23 cellular contexts compared by ENCODE assay signal in the genomic region with DNA sequence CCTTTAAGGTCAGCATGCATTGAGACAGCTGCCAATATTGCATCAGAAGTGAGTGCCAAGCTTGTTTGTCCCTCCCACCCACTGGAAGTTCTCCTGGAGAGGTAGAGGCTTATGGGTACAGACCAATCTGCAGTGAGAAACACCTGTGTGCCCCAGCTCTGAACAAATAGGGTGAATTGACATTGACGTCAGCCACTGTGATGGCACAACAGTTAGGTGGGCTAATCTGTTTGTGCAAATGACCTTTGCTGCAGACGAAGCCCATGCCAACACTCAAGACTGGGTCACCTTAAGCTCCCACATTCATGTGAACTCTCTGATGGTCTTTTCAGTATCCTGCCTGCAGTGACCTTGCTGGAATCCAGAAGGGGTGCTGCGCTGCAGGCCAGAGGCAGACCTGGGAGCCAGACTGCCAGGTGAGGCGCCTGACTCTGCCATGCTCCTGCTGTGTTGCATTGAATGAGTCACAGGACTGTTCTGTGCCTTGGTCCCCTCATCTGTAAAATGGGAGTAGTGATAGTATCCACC.
DNase-seq lines count a peak whose midpoint lies in the region; ATAC-seq, FAIRE-seq and TF ChIP-seq lines count a peak whose summit lies in the region.
"Had no signal": no experiment of that assay in that cellular context is flagged by ENCODE, and none has a peak within 500 bp of the region (broad histone marks: within the 10 kb centered on the region; RNA-seq: fewer than 3 reads in every experiment).

No MANE protein-coding gene starts in this region.

- H3K9ac ChIP-seq in HepG2 (ENCODE audit: insufficient read depth, low read depth, low read length), result no peak overlapping the region

- H3K36me3 ChIP-seq in HepG2 (replicated peaks in 1 of 2; ENCODE audit: control insufficient read depth in 1 of 2, insufficient read depth in 2 of 2, low read length in 2 of 2), result no peaks in the 10 kb centered on the region
- H3K36me3 ChIP-seq: BE2C, HAP-1 had no signal

- DNase-seq in NCI-H146 (lab: John Stamatoyannopoulos, UW), result peak; percentile 24
- DNase-seq in NCI-H146 treated with DMSO at 0.1 percent for 48 hours (lab: John Stamatoyannopoulos, UW; ENCODE audit: unreplicated experiment), result no peak
- DNase-seq in SHP77 (lab: John Stamatoyannopoulos, UW), result peak; percentile 91 to 92
- peak; percentile 27 for DNase-seq in HepG2 (ENCODE audit: low spot score)
- no peak for DNase-seq in NCI-H1105 (lab: John Stamatoyannopoulos, UW)
- no peak for DNase-seq in cardiac septum (ENCODE audit: low spot score)
- no peak for DNase-seq in HFFc6
- DNase-seq: 8988T; ACHN; BE2C; Calu3; DMS153; Karpas-422; NCI-H1092; NCI-H1436 treated with DMSO at 0.1 percent for 48 hours; NCI-H2029; NCI-H2227 treated with DMSO at 0.1 percent for 48 hours; NK-92 treated with Interleukin-12 subunit alpha and Interleukin-12 subunit beta, amount 100 ng/mL, for 24 hours; PC-9; T-cell had no signal

- H3K36me3 Mint-ChIP-seq in HFFc6 (ENCODE audit: low read depth), result no peaks in the 10 kb centered on the region
- H3K36me3 Mint-ChIP-seq: T-cell had no signal

- POLR2A ChIA-PET in HepG2 (lab: Yijun Ruan, JAX), result no interaction called here

- no peak overlapping the region for H3K4me3 ChIP-seq in HepG2 (replicated peaks in 1 of 3; ENCODE audit: insufficient read depth in 1 of 3, low read depth in 2 of 3, low read length in 3 of 3)
- H3K4me3 ChIP-seq: HAP-1, PC-9 had no signal

- no peak overlapping the region for H2AFZ ChIP-seq in HepG2 (ENCODE audit: low read length)
- H2AFZ ChIP-seq: PC-9 had no signal

- peaks cover 33% of the 10 kb centered on the region for H3K4me1 Mint-ChIP-seq in HFFc6 (ENCODE audit: low read depth)
- H3K4me1 Mint-ChIP-seq: T-cell had no signal

- H3K27me3 Mint-ChIP-seq in HFFc6 (ENCODE audit: insufficient read depth), result no peaks in the 10 kb centered on the region

- H3K27me3 ChIP-seq in HepG2 (ENCODE audit: control insufficient read depth in 1 of 2, insufficient read depth in 2 of 2, low read length in 2 of 2), result no peaks in the 10 kb centered on the region
- H3K27me3 ChIP-seq: BE2C had no signal

- no peak overlapping the region for H3K27ac Mint-ChIP-seq in HFFc6
- H3K27ac Mint-ChIP-seq: T-cell had no signal

- no peak for TF ChIP-seq RAD21 in HepG2 (CRISPR knock-in tag; IDR thresholded peaks at IDR 0.05)

- H3K4me3 Mint-ChIP-seq in HFFc6, result no peak overlapping the region
- H3K4me3 Mint-ChIP-seq: T-cell had no signal

- no peaks in the 10 kb centered on the region for H4K20me1 ChIP-seq in HepG2 (ENCODE audit: insufficient read depth, low read length)

- peaks cover 20% of the 10 kb centered on the region for H3K4me1 ChIP-seq in HepG2 (ENCODE audit: insufficient read depth, low read length)
- H3K4me1 ChIP-seq: HAP-1 had no signal

- FAIRE-seq in HepG2 (lab: Jason Lieb, UNC), result no peak
- FAIRE-seq: GM18507 had no signal

- H3K9me3 Mint-ChIP-seq in HFFc6, result no peaks in the 10 kb centered on the region
- H3K9me3 Mint-ChIP-seq: T-cell had no signal

- no peak for TF ChIP-seq EP300 in HepG2 (IDR thresholded peaks at IDR 0.05; ENCODE audit: low read depth in 2 of 2, low read length in 2 of 2)
- TF ChIP-seq EP300 in HepG2 (CRISPR knock-in tag; IDR thresholded peaks at IDR 0.05; ENCODE audit: borderline replicate concordance), result no peak

- no peak for TF ChIP-seq POLR2A in HepG2 (IDR thresholded peaks at IDR 0.05; ENCODE audit: insufficient read depth in 1 of 2, low read depth in 2 of 2, low read length in 2 of 2)

- H3K27ac ChIP-seq in HepG2 (ENCODE audit: extremely low read length, insufficient read depth, low read length), result no peak overlapping the region
- H3K27ac ChIP-seq: PC-9 had no signal

- no peaks in the 10 kb centered on the region for H3K79me2 ChIP-seq in HepG2 (ENCODE audit: insufficient read depth, low read length)

- intact Hi-C loops in HepG2 (cut with micrococcal nuclease; ENCODE audit: unreplicated experiment), result no loop called here
- intact Hi-C loops in cardiac septum (cut with DNase I), result no loop called here

- CTCF ChIA-PET in HepG2 (lab: Yijun Ruan, JAX; ENCODE audit: low intra/inter-chr PET ratio, low total read pairs), result no interaction called here

- in situ Hi-C loops in HepG2 (cut with HindIII; ENCODE audit: extremely low pct_ligation_motif_present, low pct_unique_long_range_greater_than_20kb), result no loop called here

- BruUV-seq in HepG2 (replicated peaks; lab: Mats Ljungman, UMichigan), result no TSS peak

- 49% methylated on average over 3 of the region's 4 CpGs for WGBS in HepG2 (ENCODE audit: low lambda C conversion rate)

- no peak overlapping the region for H3K4me2 ChIP-seq in HepG2 (ENCODE audit: low read depth, low read length)
- H3K4me2 ChIP-seq: PC-9 had no signal

- TF ChIP-seq CTCF in HepG2 (CRISPR knock-in tag; IDR thresholded peaks at IDR 0.05), result no peak
- TF ChIP-seq CTCF in HFFc6 (IDR thresholded peaks at IDR 0.05), result no peak

- peak; percentile 34; the same call in 2 of the 3 replicates for ATAC-seq in HepG2
- ATAC-seq: Right ventricle myocardium inferior, T-cell had no signal

- no peaks in the 10 kb centered on the region for H3K9me3 ChIP-seq in HepG2 (ENCODE audit: low read length)
- H3K9me3 ChIP-seq: BE2C, HAP-1 had no signal

TF ChIP-seq in HepG2, 621 proteins besides CTCF, POLR2A, EP300 and RAD21:
- TF ChIP-seq CEBPB (IDR thresholded peaks at IDR 0.05; ENCODE audit: borderline replicate concordance, low read depth, low read length), result peak; percentile 61; the same call in 1 of the 2 replicates
- TF ChIP-seq, protein P1, sequence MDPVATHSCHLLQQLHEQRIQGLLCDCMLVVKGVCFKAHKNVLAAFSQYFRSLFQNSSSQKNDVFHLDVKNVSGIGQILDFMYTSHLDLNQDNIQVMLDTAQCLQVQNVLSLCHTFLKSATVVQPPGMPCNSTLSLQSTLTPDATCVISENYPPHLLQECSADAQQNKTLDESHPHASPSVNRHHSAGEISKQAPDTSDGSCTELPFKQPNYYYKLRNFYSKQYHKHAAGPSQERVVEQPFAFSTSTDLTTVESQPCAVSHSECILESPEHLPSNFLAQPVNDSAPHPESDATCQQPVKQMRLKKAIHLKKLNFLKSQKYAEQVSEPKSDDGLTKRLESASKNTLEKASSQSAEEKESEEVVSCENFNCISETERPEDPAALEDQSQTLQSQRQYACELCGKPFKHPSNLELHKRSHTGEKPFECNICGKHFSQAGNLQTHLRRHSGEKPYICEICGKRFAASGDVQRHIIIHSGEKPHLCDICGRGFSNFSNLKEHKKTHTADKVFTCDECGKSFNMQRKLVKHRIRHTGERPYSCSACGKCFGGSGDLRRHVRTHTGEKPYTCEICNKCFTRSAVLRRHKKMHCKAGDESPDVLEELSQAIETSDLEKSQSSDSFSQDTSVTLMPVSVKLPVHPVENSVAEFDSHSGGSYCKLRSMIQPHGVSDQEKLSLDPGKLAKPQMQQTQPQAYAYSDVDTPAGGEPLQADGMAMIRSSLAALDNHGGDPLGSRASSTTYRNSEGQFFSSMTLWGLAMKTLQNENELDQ (CRISPR knock-in tag; IDR thresholded peaks at IDR 0.05; ENCODE audit: borderline replicate concordance), result no peak
- no peak for TF ChIP-seq MBNL3 (CRISPR knock-in tag; conservative IDR thresholded peaks at IDR 0.05)
- peak; percentile 75 for TF ChIP-seq ZNF768 (CRISPR knock-in tag; IDR thresholded peaks at IDR 0.05)
TF ChIP-seq in HepG2: peak in this region for 2.

Comparison
In these comparisons a context has a peak if more than half of its experiments do, and no peak if none do; other contexts are left out.
1. DNase-seq: peak in NCI-H146 (single experiment), SHP77 (2 of 2) and HepG2 (single experiment); none in NCI-H146 treated with DMSO at 0.1 percent for 48 hours (single experiment), NCI-H1105 (single experiment), cardiac septum (single experiment) and HFFc6 (single experiment).